Comparison of ENCODE assay signal across 15 cellular contexts in genomic region chr3:1527780-1528179, GRCh38.
DNase-seq lines count a peak whose midpoint lies in the region; TF ChIP-seq lines count a peak whose summit lies in the region.
"Had no signal": no experiment of that assay in that cellular context is flagged by ENCODE, and none has a peak within 500 bp of the region (broad histone marks: within the 10 kb centered on the region; RNA-seq: fewer than 3 reads in every experiment).

No MANE protein-coding gene starts in this region.

- intact Hi-C loops in tibial artery (cut with DNase I; ENCODE audit: low total_unique reads) = no loop called here
- intact Hi-C loops in mammary epithelial cell (cut with micrococcal nuclease) = no loop called here

- no peak overlapping the region for H3K4me3 ChIP-seq in BE2C (ENCODE audit: low read depth, low read length)
- no peak overlapping the region for H3K4me3 ChIP-seq in tibial artery
- no peak overlapping the region for H3K4me3 ChIP-seq in mammary epithelial cell (replicated peaks in 1 of 3; ENCODE audit: insufficient read depth in 1 of 3, low read depth in 2 of 3, low read length in 3 of 3)
- H3K4me3 ChIP-seq: BLaER1 treated with 17β-estradiol and CSF1 and Interleukin-3, amounts not matched to agents 10 nM and 100 nM; GM23248 had no signal

- no peaks in the 10 kb centered on the region for H4K20me1 ChIP-seq in mammary epithelial cell (ENCODE audit: insufficient read depth, low read length)
- H4K20me1 ChIP-seq: BLaER1 treated with 17β-estradiol and CSF1 and Interleukin-3, amounts not matched to agents 10 nM and 100 nM had no signal

- H2AFZ ChIP-seq in mammary epithelial cell (ENCODE audit: low read depth, low read length) = no peak overlapping the region
- H2AFZ ChIP-seq: GM23248 had no signal

- H3K4me1 ChIP-seq in BE2C = peaks cover 3% of the 10 kb centered on the region; the same call in 1 of the 2 replicates
- no peaks in the 10 kb centered on the region for H3K4me1 ChIP-seq in tibial artery
- H3K4me1 ChIP-seq in mammary epithelial cell (ENCODE audit: insufficient read depth, low read length) = no peaks in the 10 kb centered on the region
- H3K4me1 ChIP-seq: BLaER1 treated with 17β-estradiol and CSF1 and Interleukin-3, amounts not matched to agents 10 nM and 100 nM had no signal

- BruUV-seq in mammary epithelial cell (replicated peaks; lab: Mats Ljungman, UMichigan) = no TSS peak

- H3K27ac ChIP-seq in VCaP (peak overlapping the region; percentile 78), tibial artery (no peak overlapping the region), mammary epithelial cell (ENCODE audit: insufficient read depth, low read depth, low read length) (no peak overlapping the region)
- H3K27ac ChIP-seq: 22Rv1; BLaER1 treated with 17β-estradiol and CSF1 and Interleukin-3, amounts not matched to agents 10 nM and 100 nM; GM23248 had no signal

- dilution Hi-C loops in mammary epithelial cell (cut with HindIII; ENCODE audit: low sequenced_read_pairs) = no loop called here

- H3K9me3 ChIP-seq in BE2C (no peaks in the 10 kb centered on the region), tibial artery (no peaks in the 10 kb centered on the region), mammary epithelial cell (replicated peaks; ENCODE audit: insufficient read depth, low read length) (peaks cover 3% of the 10 kb centered on the region)
- H3K9me3 ChIP-seq: BLaER1 treated with 17β-estradiol and CSF1 and Interleukin-3, amounts not matched to agents 10 nM and 100 nM had no signal

- WGBS in mammary epithelial cell (ENCODE audit: low coverage, missing lambda C conversion rate) = 67% methylated on average over 4 of the region's 4 CpGs

- no peaks in the 10 kb centered on the region for H3K79me2 ChIP-seq in mammary epithelial cell (ENCODE audit: insufficient read depth, low read length)

- H3K4me2 ChIP-seq in mammary epithelial cell (ENCODE audit: insufficient read depth, low read depth, low read length) = no peak overlapping the region
- H3K4me2 ChIP-seq: BLaER1 treated with 17β-estradiol and CSF1 and Interleukin-3, amounts not matched to agents 10 nM and 100 nM had no signal

- DNase-seq in BE2C (peak; percentile 44), SK-N-DZ (ENCODE audit: low spot score) (peak; percentile 61), tibial artery (no peak), mammary epithelial cell (no peak), EL (no peak)
- DNase-seq: Calu3; CD4-positive, alpha-beta T cell; COR-L47; DMS53; DMS79 treated with DMSO at 0.1 percent for 48 hours; GM23248; H9 had no signal

- TF ChIP-seq CTCF in BE2C (IDR thresholded peaks at IDR 0.05; ENCODE audit: low read depth, low read length) = no peak
- TF ChIP-seq CTCF in VCaP (conservative IDR thresholded peaks at IDR 0.05) = no peak
- TF ChIP-seq CTCF in tibial artery (IDR thresholded peaks at IDR 0.05) = no peak
- no peak for TF ChIP-seq CTCF in mammary epithelial cell (conservative IDR thresholded peaks at IDR 0.05 in 1 of 2, IDR thresholded peaks at IDR 0.05 in 1 of 2; ENCODE audit: extremely low read depth in 1 of 2, insufficient read depth in 1 of 2, low read depth in 1 of 2, low read length in 2 of 2)

- CTCF ChIA-PET in mammary epithelial cell (lab: Charles Lee; ENCODE audit: low non-redundant PET) = no interaction called here

- H3K27me3 ChIP-seq in BE2C = no peaks in the 10 kb centered on the region
- H3K27me3 ChIP-seq in tibial artery = no peaks in the 10 kb centered on the region
- no peaks in the 10 kb centered on the region for H3K27me3 ChIP-seq in mammary epithelial cell (ENCODE audit: insufficient read depth, low read length)
- H3K27me3 ChIP-seq: BLaER1 treated with 17β-estradiol and CSF1 and Interleukin-3, amounts not matched to agents 10 nM and 100 nM had no signal

- no peak overlapping the region for H3K9ac ChIP-seq in mammary epithelial cell (ENCODE audit: insufficient read depth, low read length)
- H3K9ac ChIP-seq: BLaER1 treated with 17β-estradiol and CSF1 and Interleukin-3, amounts not matched to agents 10 nM and 100 nM; GM23248 had no signal

- in situ Hi-C loops in mammary epithelial cell (cut with MboI; ENCODE audit: low sequenced_read_pairs in 2 of 2) = no loop called here

- H3K36me3 ChIP-seq in BE2C = no peaks in the 10 kb centered on the region
- no peaks in the 10 kb centered on the region for H3K36me3 ChIP-seq in tibial artery
- no peaks in the 10 kb centered on the region for H3K36me3 ChIP-seq in mammary epithelial cell (ENCODE audit: insufficient read depth, low read length)
- H3K36me3 ChIP-seq: BLaER1 treated with 17β-estradiol and CSF1 and Interleukin-3, amounts not matched to agents 10 nM and 100 nM had no signal

Comparison
In these comparisons a context has a peak if more than half of its experiments do, and no peak if none do; other contexts are left out.
1. DNase-seq: peak in BE2C (single experiment) and SK-N-DZ (single experiment); none in tibial artery (0 of 2), mammary epithelial cell (single experiment) and EL (single experiment).